In the genomic region with DNA sequence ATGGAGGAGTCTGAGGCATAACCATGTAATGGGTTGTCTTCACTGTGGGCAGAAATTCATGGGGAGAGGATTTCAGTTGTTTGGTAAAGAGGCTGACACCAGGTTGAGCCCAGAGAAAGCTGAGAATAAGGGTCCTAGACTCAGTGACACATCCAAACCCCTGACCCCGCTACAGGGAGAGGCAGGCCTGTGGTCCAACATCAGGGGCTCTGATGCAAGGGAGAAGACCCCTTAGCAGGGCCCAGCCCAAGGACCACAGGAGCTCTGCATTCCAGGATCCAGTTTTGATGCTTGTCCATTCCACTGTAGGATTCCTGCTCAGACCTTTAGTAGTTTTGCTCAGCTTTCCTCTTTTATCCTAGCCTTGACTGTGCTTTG, we compare ENCODE assay signal across 1 cellular context.
A peak's percentile ranks its signal among the peaks of the same experiment; 100 is the strongest.
TF ChIP-seq lines count a peak whose summit lies in the region.

No MANE protein-coding gene starts in this region.

TF ChIP-seq in GM12878, 131 proteins besides CTCF, POLR2A, EP300 and RAD21:
- TF ChIP-seq, protein P1, sequence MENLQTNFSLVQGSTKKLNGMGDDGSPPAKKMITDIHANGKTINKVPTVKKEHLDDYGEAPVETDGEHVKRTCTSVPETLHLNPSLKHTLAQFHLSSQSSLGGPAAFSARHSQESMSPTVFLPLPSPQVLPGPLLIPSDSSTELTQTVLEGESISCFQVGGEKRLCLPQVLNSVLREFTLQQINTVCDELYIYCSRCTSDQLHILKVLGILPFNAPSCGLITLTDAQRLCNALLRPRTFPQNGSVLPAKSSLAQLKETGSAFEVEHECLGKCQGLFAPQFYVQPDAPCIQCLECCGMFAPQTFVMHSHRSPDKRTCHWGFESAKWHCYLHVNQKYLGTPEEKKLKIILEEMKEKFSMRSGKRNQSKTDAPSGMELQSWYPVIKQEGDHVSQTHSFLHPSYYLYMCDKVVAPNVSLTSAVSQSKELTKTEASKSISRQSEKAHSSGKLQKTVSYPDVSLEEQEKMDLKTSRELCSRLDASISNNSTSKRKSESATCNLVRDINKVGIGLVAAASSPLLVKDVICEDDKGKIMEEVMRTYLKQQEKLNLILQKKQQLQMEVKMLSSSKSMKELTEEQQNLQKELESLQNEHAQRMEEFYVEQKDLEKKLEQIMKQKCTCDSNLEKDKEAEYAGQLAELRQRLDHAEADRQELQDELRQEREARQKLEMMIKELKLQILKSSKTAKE (IDR thresholded peaks at IDR 0.05; ENCODE audit: low read depth, poor library complexity, severe bottlenecking) = no peak
- TF ChIP-seq ZSCAN29 (IDR thresholded peaks at IDR 0.05) = no peak
- no peak for TF ChIP-seq CHD2 (IDR thresholded peaks at IDR 0.05; ENCODE audit: borderline replicate concordance, low read depth, low read length)
- TF ChIP-seq MXI1 (IDR thresholded peaks at IDR 0.05; ENCODE audit: low read depth, low read length) = 0 out of 2 replicates have a peak, but pooled peaks have one; percentile 2
- TF ChIP-seq, protein P2, sequence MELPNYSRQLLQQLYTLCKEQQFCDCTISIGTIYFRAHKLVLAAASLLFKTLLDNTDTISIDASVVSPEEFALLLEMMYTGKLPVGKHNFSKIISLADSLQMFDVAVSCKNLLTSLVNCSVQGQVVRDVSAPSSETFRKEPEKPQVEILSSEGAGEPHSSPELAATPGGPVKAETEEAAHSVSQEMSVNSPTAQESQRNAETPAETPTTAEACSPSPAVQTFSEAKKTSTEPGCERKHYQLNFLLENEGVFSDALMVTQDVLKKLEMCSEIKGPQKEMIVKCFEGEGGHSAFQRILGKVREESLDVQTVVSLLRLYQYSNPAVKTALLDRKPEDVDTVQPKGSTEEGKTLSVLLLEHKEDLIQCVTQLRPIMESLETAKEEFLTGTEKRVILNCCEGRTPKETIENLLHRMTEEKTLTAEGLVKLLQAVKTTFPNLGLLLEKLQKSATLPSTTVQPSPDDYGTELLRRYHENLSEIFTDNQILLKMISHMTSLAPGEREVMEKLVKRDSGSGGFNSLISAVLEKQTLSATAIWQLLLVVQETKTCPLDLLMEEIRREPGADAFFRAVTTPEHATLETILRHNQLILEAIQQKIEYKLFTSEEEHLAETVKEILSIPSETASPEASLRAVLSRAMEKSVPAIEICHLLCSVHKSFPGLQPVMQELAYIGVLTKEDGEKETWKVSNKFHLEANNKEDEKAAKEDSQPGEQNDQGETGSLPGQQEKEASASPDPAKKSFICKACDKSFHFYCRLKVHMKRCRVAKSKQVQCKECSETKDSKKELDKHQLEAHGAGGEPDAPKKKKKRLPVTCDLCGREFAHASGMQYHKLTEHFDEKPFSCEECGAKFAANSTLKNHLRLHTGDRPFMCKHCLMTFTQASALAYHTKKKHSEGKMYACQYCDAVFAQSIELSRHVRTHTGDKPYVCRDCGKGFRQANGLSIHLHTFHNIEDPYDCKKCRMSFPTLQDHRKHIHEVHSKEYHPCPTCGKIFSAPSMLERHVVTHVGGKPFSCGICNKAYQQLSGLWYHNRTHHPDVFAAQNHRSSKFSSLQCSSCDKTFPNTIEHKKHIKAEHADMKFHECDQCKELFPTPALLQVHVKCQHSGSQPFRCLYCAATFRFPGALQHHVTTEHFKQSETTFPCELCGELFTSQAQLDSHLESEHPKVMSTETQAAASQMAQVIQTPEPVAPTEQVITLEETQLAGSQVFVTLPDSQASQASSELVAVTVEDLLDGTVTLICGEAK (IDR thresholded peaks at IDR 0.05; ENCODE audit: borderline replicate concordance) = no peak
- TF ChIP-seq RELA (IDR thresholded peaks at IDR 0.05; ENCODE audit: borderline replicate concordance, partially characterized antibody) = no peak
TF ChIP-seq in GM12878: peak in this region for 1.
